8 cellular contexts compared by ENCODE assay signal in genomic region chr21:39451332-39452206, GRCh38. TPM values are rescaled to one million over a fixed set of nuclear protein-coding genes. Genes with fewer than 3 reads are reported as not detected.
A peak's percentile ranks its signal among the peaks of the same experiment; 100 is the strongest.
DNase-seq lines count a peak whose midpoint lies in the region; ATAC-seq, FAIRE-seq and TF ChIP-seq lines count a peak whose summit lies in the region.

Gene SH3BGR (plus strand): TSS chr21:39451970. CDS start chr21:39452097, 127 bp downstream.

- TF ChIP-seq POLR2A in HepG2 (IDR thresholded peaks at IDR 0.05; ENCODE audit: insufficient read depth in 1 of 2, low read depth in 2 of 2, low read length in 2 of 2), result no peak

- H3K4me2 ChIP-seq in HepG2 (ENCODE audit: low read depth, low read length), result no peak within 1 kb of the TSS; the same call in 1 of the 2 replicates

- 34 to 66% methylated on average over 9 to 15 of the region's 15 CpGs for WGBS in endodermal cell (ENCODE audit: insufficient coverage in 1 of 2, insufficient read length in 1 of 2), 2 experiments
- WGBS in HepG2 (ENCODE audit: low lambda C conversion rate), result 53% methylated on average over 13 of the region's 15 CpGs

- H3K36me3 Mint-ChIP-seq in endodermal cell (ENCODE audit: low read depth), result no peaks in the 10 kb centered on the region

- H3K27ac Mint-ChIP-seq in endodermal cell, result peak within 1 kb of the TSS; percentile 94

- peak; percentile 36; the same call in 2 of the 3 replicates for ATAC-seq in HepG2

- H3K9me3 Mint-ChIP-seq in endodermal cell, result no peaks in the 10 kb centered on the region

- no peak within 1 kb of the TSS for H2AFZ ChIP-seq in HepG2 (ENCODE audit: low read length)

- H3K4me3 ChIP-seq in endodermal cell (ENCODE audit: low read length) (peak within 1 kb of the TSS; percentile 62), HepG2 (replicated peaks in 1 of 3; ENCODE audit: insufficient read depth in 1 of 3, low read depth in 2 of 3, low read length in 3 of 3) (no peak within 1 kb of the TSS)

- peaks cover 51% of the 10 kb centered on the region for H3K4me1 Mint-ChIP-seq in endodermal cell

- H3K4me1 ChIP-seq in endodermal cell (ENCODE audit: control insufficient read depth, insufficient read depth, low read length), result peaks cover 13% of the 10 kb centered on the region
- peaks cover 8% of the 10 kb centered on the region for H3K4me1 ChIP-seq in HepG2 (ENCODE audit: insufficient read depth, low read length)

- H3K9me3 ChIP-seq in endodermal cell (ENCODE audit: control insufficient read depth, low read length) (peaks cover 11% of the 10 kb centered on the region), HepG2 (ENCODE audit: low read length) (no peaks in the 10 kb centered on the region)

- FAIRE-seq in HepG2 (lab: Jason Lieb, UNC), result no peak

- in situ Hi-C loops in HepG2 (cut with HindIII; ENCODE audit: extremely low pct_ligation_motif_present, low pct_unique_long_range_greater_than_20kb), result no loop called here

- no peak for TF ChIP-seq RAD21 in HepG2 (CRISPR knock-in tag; IDR thresholded peaks at IDR 0.05)

- TF ChIP-seq CTCF in endodermal cell (conservative IDR thresholded peaks at IDR 0.05) (no peak), HepG2 (CRISPR knock-in tag; IDR thresholded peaks at IDR 0.05) (no peak), GM10248 (IDR thresholded peaks at IDR 0.05; ENCODE audit: control extremely low read depth, extremely low read depth, low read depth, missing control alignments) (no peak)

- no peak for TF ChIP-seq EP300 in HepG2 (IDR thresholded peaks at IDR 0.05; ENCODE audit: low read depth in 2 of 2, low read length in 2 of 2)
- no peak for TF ChIP-seq EP300 in HepG2 (CRISPR knock-in tag; IDR thresholded peaks at IDR 0.05; ENCODE audit: borderline replicate concordance)

- no peak within 1 kb of the TSS for H3K9ac ChIP-seq in endodermal cell (ENCODE audit: extremely low read depth, low read length, poor library complexity, severe bottlenecking)
- H3K9ac ChIP-seq in HepG2 (ENCODE audit: insufficient read depth, low read depth, low read length), result no peak within 1 kb of the TSS

- intact Hi-C loops in HepG2 (cut with micrococcal nuclease; ENCODE audit: unreplicated experiment), result no loop called here

- H3K27me3 Mint-ChIP-seq in endodermal cell (ENCODE audit: insufficient read depth), result no peaks in the 10 kb centered on the region

- POLR2A ChIA-PET in HepG2 (lab: Yijun Ruan, JAX) (no interaction called here), GM10248 (lab: Yijun Ruan, JAX) (no interaction called here)

- H3K79me2 ChIP-seq in HepG2 (ENCODE audit: insufficient read depth, low read length), result no peaks in the 10 kb centered on the region

- H3K36me3 ChIP-seq in endodermal cell (ENCODE audit: control insufficient read depth, insufficient read depth, low read length) (no peaks in the 10 kb centered on the region), HepG2 (replicated peaks in 1 of 2; ENCODE audit: control insufficient read depth in 1 of 2, insufficient read depth in 2 of 2, low read length in 2 of 2) (no peaks in the 10 kb centered on the region)

- BruUV-seq in HepG2 (replicated peaks; lab: Mats Ljungman, UMichigan), result no TSS peak

- H3K27ac ChIP-seq in endodermal cell (ENCODE audit: low read depth, low read length) (peak within 1 kb of the TSS; percentile 25), HepG2 (ENCODE audit: extremely low read length, insufficient read depth, low read length) (no peak within 1 kb of the TSS), temporal lobe (ENCODE audit: low read depth, low read length) (peak within 1 kb of the TSS; percentile 96)

- H3K4me3 Mint-ChIP-seq in endodermal cell, result peak within 1 kb of the TSS; percentile 47

- CTCF ChIA-PET in HepG2 (lab: Yijun Ruan, JAX; ENCODE audit: low intra/inter-chr PET ratio, low total read pairs), result no interaction called here
- CTCF ChIA-PET in GM10248 (lab: Yijun Ruan, JAX), result no interaction called here

- H3K27me3 ChIP-seq in endodermal cell (ENCODE audit: control insufficient read depth, insufficient read depth, low read length, poor library complexity, severe bottlenecking), result no peaks in the 10 kb centered on the region
- no peaks in the 10 kb centered on the region; a peak in 1 of 5 replicates for H3K27me3 ChIP-seq in HepG2 (ENCODE audit: control insufficient read depth in 1 of 2, insufficient read depth in 2 of 2, low read length in 2 of 2)

- DNase-seq in NCI-H69 (lab: John Stamatoyannopoulos, UW) (peak; percentile 68), endodermal cell (peak; percentile 92), HepG2 (ENCODE audit: low spot score) (no peak), GM10248 (ENCODE audit: extremely low spot score) (no peak), NAMALWA (ENCODE audit: low spot score) (no peak)
- DNase-seq in stimulated activated CD4-positive, alpha-beta T cell treated with anti-CD3 and anti-CD28 coated beads, Interleukin-1b, Interleukin-23, amount 100 ng/mL, for 48 hours, result no peak
- no peak for DNase-seq in activated CD4-positive, CD25-positive, alpha-beta regulatory T cell treated with anti-CD3 and anti-CD28 coated beads, Interleukin-2, amount 50 U/mL, for 72 hours

- no peaks in the 10 kb centered on the region for H4K20me1 ChIP-seq in HepG2 (ENCODE audit: insufficient read depth, low read length)

TF ChIP-seq in HepG2, 621 proteins besides CTCF, POLR2A, EP300 and RAD21:
- no peak for TF ChIP-seq ZSCAN21 (CRISPR knock-in tag; IDR thresholded peaks at IDR 0.05; ENCODE audit: borderline replicate concordance)
- no peak for TF ChIP-seq SRSF1 (optimal IDR thresholded peaks at IDR 0.05; ENCODE audit: low read depth, low read length)
- no peak for TF ChIP-seq CAMTA2 (CRISPR knock-in tag; IDR thresholded peaks at IDR 0.05; ENCODE audit: borderline replicate concordance)
- no peak for TF ChIP-seq NFE2L2 (IDR thresholded peaks at IDR 0.05; ENCODE audit: low read length)
- no peak for TF ChIP-seq ZBTB4 (CRISPR knock-in tag; IDR thresholded peaks at IDR 0.05; ENCODE audit: borderline replicate concordance)
- no peak for TF ChIP-seq BHLHE40 (IDR thresholded peaks at IDR 0.05; ENCODE audit: low read length)
- TF ChIP-seq DR1 (CRISPR knock-in tag; IDR thresholded peaks at IDR 0.05), result no peak
- TF ChIP-seq ZNF205 (CRISPR knock-in tag; IDR thresholded peaks at IDR 0.05), result no peak

RNA-seq across cellular contexts. Expression of gene SH3BGR, which starts in this region (rescaled TPM):
- total RNA-seq in endodermal cell, result 10 to 100 TPM; 18.8 to 22.4 TPM
- polyA plus RNA-seq in endodermal cell (2013, experiment 1 of 2), result 15.7 TPM
- polyA plus RNA-seq in endodermal cell (2013, experiment 2 of 2), result 13.5 TPM
- total RNA-seq in HepG2 (2016; rRNA removed; fragmentation: Illumina TruSeq; extraction: Trizol), result 1.3 TPM in 1 of 2 replicates, not detected in the other
- 0.44 TPM in 1 of 2 replicates, not detected in the other for total RNA-seq in HepG2 (2016; cell fraction: cytosol; rRNA removed; fragmentation: Illumina TruSeq; extraction: Trizol; ENCODE audit: low read depth)
- 0.78 and 1.9 TPM in 2 replicates for total RNA-seq in HepG2 (2016; cell fraction: insoluble cytoplasmic fraction; rRNA removed; fragmentation: Illumina TruSeq; extraction: Trizol)
- total RNA-seq in HepG2 (2016; cell fraction: membrane; rRNA removed; fragmentation: Illumina TruSeq; extraction: Trizol), result 0.40 and 1.3 TPM in 2 replicates
- 2.3 TPM in 1 of 2 replicates, not detected in the other for total RNA-seq in HepG2 (2016; cell fraction: nucleus; rRNA removed; fragmentation: Illumina TruSeq; extraction: Trizol)
- 0.47 and 0.48 TPM in 2 replicates for polyA plus RNA-seq in HepG2 (2011; rRNA removed)
- 0.13 TPM in 1 of 2 replicates, not detected in the other for polyA plus RNA-seq in HepG2 (2011; cell fraction: cytosol; rRNA removed)
- 0.48 TPM in 1 of 2 replicates, not detected in the other for polyA plus RNA-seq in HepG2 (2011; cell fraction: nucleus; rRNA removed)
- polyA plus RNA-seq in HepG2 (2012), result 0.85 TPM in 1 of 2 replicates, not detected in the other
- 0.62 TPM in 1 of 2 replicates, not detected in the other for polyA plus RNA-seq in HepG2 (2016; cell fraction: cytosol; fragmentation: Illumina TruSeq; extraction: Trizol; ENCODE audit: low read depth)
- polyA plus RNA-seq in HepG2 (2016; cell fraction: insoluble cytoplasmic fraction; fragmentation: Illumina TruSeq; extraction: Trizol; ENCODE audit: low read depth), result 1.7 and 2.7 TPM in 2 replicates
- polyA plus RNA-seq in HepG2 (2016; cell fraction: membrane; fragmentation: Illumina TruSeq; extraction: Trizol; ENCODE audit: low read depth), result 0.48 TPM in 1 of 2 replicates, not detected in the other
- polyA plus RNA-seq in HepG2 (2016; cell fraction: nucleus; fragmentation: Illumina TruSeq; extraction: Trizol; ENCODE audit: insufficient read depth, low read depth), result 1.8 and 3.4 TPM in 2 replicates
- not detected in 2 replicates for polyA minus RNA-seq in HepG2 (2011; rRNA and poly(A)+ RNA removed; ENCODE audit: low replicate concordance)
- polyA minus RNA-seq in HepG2 (2011; cell fraction: cytosol; rRNA and poly(A)+ RNA removed), result 1.1 TPM in 1 of 2 replicates, not detected in the other
- polyA minus RNA-seq in HepG2 (2011; cell fraction: nucleus; rRNA and poly(A)+ RNA removed), result 0.62 TPM in 1 of 2 replicates, not detected in the other
- 1.7 TPM for total RNA-seq in temporal lobe

Comparison
In these comparisons a context has a peak if more than half of its experiments do, and no peak if none do; other contexts are left out.
1. DNase-seq: peak in NCI-H69 (single experiment) and endodermal cell (single experiment); none in HepG2 (single experiment), stimulated activated CD4-positive, alpha-beta T cell treated with anti-CD3 and anti-CD28 coated beads, Interleukin-1b, Interleukin-23, amount 100 ng/mL, for 48 hours (single experiment), GM10248 (single experiment), activated CD4-positive, CD25-positive, alpha-beta regulatory T cell treated with anti-CD3 and anti-CD28 coated beads, Interleukin-2, amount 50 U/mL, for 72 hours (single experiment) and NAMALWA (single experiment).